Comparison of ENCODE assay signal across 1 cellular context in genomic region chr2:8138923-8139667, GRCh38.
TF ChIP-seq lines count a peak whose summit lies in the region.

No MANE protein-coding gene starts in this region.

TF ChIP-seq in HepG2, 621 proteins besides CTCF, POLR2A, EP300 and RAD21 (continued from another document and continues in another):
- TF ChIP-seq ZNF160 (CRISPR knock-in tag; IDR thresholded peaks at IDR 0.05) = no peak; the same call in 1 of the 2 replicates
- TF ChIP-seq POLR2G (IDR thresholded peaks at IDR 0.05; ENCODE audit: low read depth, low read length) = peak; percentile 67
- TF ChIP-seq, protein P1, sequence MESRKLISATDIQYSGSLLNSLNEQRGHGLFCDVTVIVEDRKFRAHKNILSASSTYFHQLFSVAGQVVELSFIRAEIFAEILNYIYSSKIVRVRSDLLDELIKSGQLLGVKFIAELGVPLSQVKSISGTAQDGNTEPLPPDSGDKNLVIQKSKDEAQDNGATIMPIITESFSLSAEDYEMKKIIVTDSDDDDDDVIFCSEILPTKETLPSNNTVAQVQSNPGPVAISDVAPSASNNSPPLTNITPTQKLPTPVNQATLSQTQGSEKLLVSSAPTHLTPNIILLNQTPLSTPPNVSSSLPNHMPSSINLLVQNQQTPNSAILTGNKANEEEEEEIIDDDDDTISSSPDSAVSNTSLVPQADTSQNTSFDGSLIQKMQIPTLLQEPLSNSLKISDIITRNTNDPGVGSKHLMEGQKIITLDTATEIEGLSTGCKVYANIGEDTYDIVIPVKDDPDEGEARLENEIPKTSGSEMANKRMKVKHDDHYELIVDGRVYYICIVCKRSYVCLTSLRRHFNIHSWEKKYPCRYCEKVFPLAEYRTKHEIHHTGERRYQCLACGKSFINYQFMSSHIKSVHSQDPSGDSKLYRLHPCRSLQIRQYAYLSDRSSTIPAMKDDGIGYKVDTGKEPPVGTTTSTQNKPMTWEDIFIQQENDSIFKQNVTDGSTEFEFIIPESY (CRISPR knock-in tag; IDR thresholded peaks at IDR 0.05) = no peak
- no peak for TF ChIP-seq ZFP62 (CRISPR knock-in tag; IDR thresholded peaks at IDR 0.05)
- TF ChIP-seq ZNF674 (CRISPR knock-in tag; IDR thresholded peaks at IDR 0.05; ENCODE audit: low read depth) = no peak
- peak; percentile 65; the same call in 1 of the 2 replicates for TF ChIP-seq ZFAT (CRISPR knock-in tag; conservative IDR thresholded peaks at IDR 0.05)
- no peak for TF ChIP-seq ZNF576 (CRISPR knock-in tag; IDR thresholded peaks at IDR 0.05)
- TF ChIP-seq MZF1 (CRISPR knock-in tag; IDR thresholded peaks at IDR 0.05; ENCODE audit: borderline replicate concordance) = no peak
- peak; percentile 76 for TF ChIP-seq HDAC2 (CRISPR knock-in tag; IDR thresholded peaks at IDR 0.05)
- TF ChIP-seq, protein P2, sequence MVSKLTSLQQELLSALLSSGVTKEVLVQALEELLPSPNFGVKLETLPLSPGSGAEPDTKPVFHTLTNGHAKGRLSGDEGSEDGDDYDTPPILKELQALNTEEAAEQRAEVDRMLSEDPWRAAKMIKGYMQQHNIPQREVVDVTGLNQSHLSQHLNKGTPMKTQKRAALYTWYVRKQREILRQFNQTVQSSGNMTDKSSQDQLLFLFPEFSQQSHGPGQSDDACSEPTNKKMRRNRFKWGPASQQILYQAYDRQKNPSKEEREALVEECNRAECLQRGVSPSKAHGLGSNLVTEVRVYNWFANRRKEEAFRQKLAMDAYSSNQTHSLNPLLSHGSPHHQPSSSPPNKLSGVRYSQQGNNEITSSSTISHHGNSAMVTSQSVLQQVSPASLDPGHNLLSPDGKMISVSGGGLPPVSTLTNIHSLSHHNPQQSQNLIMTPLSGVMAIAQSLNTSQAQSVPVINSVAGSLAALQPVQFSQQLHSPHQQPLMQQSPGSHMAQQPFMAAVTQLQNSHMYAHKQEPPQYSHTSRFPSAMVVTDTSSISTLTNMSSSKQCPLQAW (CRISPR knock-in tag; IDR thresholded peaks at IDR 0.05) = peak; percentile 54; the same call in 1 of the 2 replicates
- TF ChIP-seq RFX1 (IDR thresholded peaks at IDR 0.05) = no peak
- peak; percentile 100 for TF ChIP-seq RELA (CRISPR knock-in tag; IDR thresholded peaks at IDR 0.05)
- no peak for TF ChIP-seq PRMT3 (CRISPR knock-in tag; IDR thresholded peaks at IDR 0.05; ENCODE audit: borderline replicate concordance, low read depth)
- no peak for TF ChIP-seq ZNF713 (CRISPR knock-in tag; IDR thresholded peaks at IDR 0.05)
- TF ChIP-seq STAT6 (CRISPR knock-in tag; IDR thresholded peaks at IDR 0.05; ENCODE audit: borderline replicate concordance) = peak; percentile 95; the same call in 1 of the 2 replicates
- TF ChIP-seq ZNF513 (CRISPR knock-in tag; conservative IDR thresholded peaks at IDR 0.05) = no peak
- TF ChIP-seq, protein P3, sequence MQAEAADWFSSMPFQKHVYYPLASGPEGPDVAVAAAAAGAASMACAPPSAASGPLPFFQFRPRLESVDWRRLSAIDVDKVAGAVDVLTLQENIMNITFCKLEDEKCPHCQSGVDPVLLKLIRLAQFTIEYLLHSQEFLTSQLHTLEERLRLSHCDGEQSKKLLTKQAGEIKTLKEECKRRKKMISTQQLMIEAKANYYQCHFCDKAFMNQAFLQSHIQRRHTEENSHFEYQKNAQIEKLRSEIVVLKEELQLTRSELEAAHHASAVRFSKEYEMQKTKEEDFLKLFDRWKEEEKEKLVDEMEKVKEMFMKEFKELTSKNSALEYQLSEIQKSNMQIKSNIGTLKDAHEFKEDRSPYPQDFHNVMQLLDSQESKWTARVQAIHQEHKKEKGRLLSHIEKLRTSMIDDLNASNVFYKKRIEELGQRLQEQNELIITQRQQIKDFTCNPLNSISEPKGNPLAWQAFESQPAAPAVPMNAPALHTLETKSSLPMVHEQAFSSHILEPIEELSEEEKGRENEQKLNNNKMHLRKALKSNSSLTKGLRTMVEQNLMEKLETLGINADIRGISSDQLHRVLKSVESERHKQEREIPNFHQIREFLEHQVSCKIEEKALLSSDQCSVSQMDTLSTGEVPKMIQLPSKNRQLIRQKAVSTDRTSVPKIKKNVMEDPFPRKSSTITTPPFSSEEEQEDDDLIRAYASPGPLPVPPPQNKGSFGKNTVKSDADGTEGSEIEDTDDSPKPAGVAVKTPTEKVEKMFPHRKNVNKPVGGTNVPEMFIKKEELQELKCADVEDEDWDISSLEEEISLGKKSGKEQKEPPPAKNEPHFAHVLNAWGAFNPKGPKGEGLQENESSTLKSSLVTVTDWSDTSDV (CRISPR knock-in tag; IDR thresholded peaks at IDR 0.05) = no peak
- peak; percentile 58 for TF ChIP-seq PHF8 (CRISPR knock-in tag; IDR thresholded peaks at IDR 0.05)
- 0 out of 2 replicates have a peak, but pooled peaks have one; percentile 32 for TF ChIP-seq DNMT3B (CRISPR knock-in tag; conservative IDR thresholded peaks at IDR 0.05)
- TF ChIP-seq NFKB2 (CRISPR knock-in tag; IDR thresholded peaks at IDR 0.05; ENCODE audit: borderline replicate concordance) = 0 out of 2 replicates have a peak, but pooled peaks have one; percentile 69
- TF ChIP-seq, protein P4, sequence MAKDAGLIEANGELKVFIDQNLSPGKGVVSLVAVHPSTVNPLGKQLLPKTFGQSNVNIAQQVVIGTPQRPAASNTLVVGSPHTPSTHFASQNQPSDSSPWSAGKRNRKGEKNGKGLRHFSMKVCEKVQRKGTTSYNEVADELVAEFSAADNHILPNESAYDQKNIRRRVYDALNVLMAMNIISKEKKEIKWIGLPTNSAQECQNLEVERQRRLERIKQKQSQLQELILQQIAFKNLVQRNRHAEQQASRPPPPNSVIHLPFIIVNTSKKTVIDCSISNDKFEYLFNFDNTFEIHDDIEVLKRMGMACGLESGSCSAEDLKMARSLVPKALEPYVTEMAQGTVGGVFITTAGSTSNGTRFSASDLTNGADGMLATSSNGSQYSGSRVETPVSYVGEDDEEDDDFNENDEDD (CRISPR knock-in tag; IDR thresholded peaks at IDR 0.05; ENCODE audit: borderline replicate concordance) = peak; percentile 45; the same call in 1 of the 2 replicates
- peak; percentile 93 for TF ChIP-seq CREM (IDR thresholded peaks at IDR 0.05)
- no peak for TF ChIP-seq CREM (CRISPR knock-in tag; IDR thresholded peaks at IDR 0.05)
- 0 out of 2 replicates have a peak, but pooled peaks have one; percentile 25 for TF ChIP-seq ZFP37 (CRISPR knock-in tag; IDR thresholded peaks at IDR 0.05; ENCODE audit: borderline replicate concordance)
- TF ChIP-seq, protein P5, sequence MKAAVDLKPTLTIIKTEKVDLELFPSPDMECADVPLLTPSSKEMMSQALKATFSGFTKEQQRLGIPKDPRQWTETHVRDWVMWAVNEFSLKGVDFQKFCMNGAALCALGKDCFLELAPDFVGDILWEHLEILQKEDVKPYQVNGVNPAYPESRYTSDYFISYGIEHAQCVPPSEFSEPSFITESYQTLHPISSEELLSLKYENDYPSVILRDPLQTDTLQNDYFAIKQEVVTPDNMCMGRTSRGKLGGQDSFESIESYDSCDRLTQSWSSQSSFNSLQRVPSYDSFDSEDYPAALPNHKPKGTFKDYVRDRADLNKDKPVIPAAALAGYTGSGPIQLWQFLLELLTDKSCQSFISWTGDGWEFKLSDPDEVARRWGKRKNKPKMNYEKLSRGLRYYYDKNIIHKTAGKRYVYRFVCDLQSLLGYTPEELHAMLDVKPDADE (CRISPR knock-in tag; IDR thresholded peaks at IDR 0.05) = no peak
- 0 out of 2 replicates have a peak, but pooled peaks have one; percentile 44 for TF ChIP-seq SNAI1 (CRISPR knock-in tag; IDR thresholded peaks at IDR 0.05; ENCODE audit: borderline replicate concordance)
- TF ChIP-seq E2F1 (CRISPR knock-in tag; IDR thresholded peaks at IDR 0.05) = no peak
- TF ChIP-seq SPEN (CRISPR knock-in tag; IDR thresholded peaks at IDR 0.05; ENCODE audit: low read depth) = 0 out of 2 replicates have a peak, but pooled peaks have one; percentile 35
- no peak for TF ChIP-seq EEA1 (CRISPR knock-in tag; IDR thresholded peaks at IDR 0.05; ENCODE audit: borderline replicate concordance)
- TF ChIP-seq RFX5 (IDR thresholded peaks at IDR 0.05; ENCODE audit: low read depth, low read length) = no peak
- peak; percentile 92; the same call in 1 of the 2 replicates for TF ChIP-seq GATA4 (IDR thresholded peaks at IDR 0.05; ENCODE audit: borderline replicate concordance, low read depth)
- TF ChIP-seq, protein P6, sequence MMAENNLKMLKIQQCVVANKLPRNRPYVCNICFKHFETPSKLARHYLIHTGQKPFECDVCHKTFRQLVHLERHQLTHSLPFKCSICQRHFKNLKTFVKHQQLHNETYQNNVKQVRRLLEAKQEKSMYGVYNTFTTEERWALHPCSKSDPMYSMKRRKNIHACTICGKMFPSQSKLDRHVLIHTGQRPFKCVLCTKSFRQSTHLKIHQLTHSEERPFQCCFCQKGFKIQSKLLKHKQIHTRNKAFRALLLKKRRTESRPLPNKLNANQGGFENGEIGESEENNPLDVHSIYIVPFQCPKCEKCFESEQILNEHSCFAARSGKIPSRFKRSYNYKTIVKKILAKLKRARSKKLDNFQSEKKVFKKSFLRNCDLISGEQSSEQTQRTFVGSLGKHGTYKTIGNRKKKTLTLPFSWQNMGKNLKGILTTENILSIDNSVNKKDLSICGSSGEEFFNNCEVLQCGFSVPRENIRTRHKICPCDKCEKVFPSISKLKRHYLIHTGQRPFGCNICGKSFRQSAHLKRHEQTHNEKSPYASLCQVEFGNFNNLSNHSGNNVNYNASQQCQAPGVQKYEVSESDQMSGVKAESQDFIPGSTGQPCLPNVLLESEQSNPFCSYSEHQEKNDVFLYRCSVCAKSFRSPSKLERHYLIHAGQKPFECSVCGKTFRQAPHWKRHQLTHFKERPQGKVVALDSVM (CRISPR knock-in tag; IDR thresholded peaks at IDR 0.05) = 0 out of 2 replicates have a peak, but pooled peaks have one; percentile 11
- no peak for TF ChIP-seq ZNF737 (CRISPR knock-in tag; IDR thresholded peaks at IDR 0.05; ENCODE audit: borderline replicate concordance)
- no peak for TF ChIP-seq KLF13 (CRISPR knock-in tag; IDR thresholded peaks at IDR 0.05)
- TF ChIP-seq NR2F2 (IDR thresholded peaks at IDR 0.05; ENCODE audit: borderline replicate concordance, low read depth) = peak; percentile 91
- TF ChIP-seq TOPORS (CRISPR knock-in tag; IDR thresholded peaks at IDR 0.05) = no peak
- no peak for TF ChIP-seq ZNF180 (CRISPR knock-in tag; IDR thresholded peaks at IDR 0.05; ENCODE audit: borderline replicate concordance, low read depth)
- TF ChIP-seq, protein P7, sequence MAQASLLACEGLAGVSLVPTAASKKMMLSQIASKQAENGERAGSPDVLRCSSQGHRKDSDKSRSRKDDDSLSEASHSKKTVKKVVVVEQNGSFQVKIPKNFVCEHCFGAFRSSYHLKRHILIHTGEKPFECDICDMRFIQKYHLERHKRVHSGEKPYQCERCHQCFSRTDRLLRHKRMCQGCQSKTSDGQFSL (CRISPR knock-in tag; IDR thresholded peaks at IDR 0.05) = no peak
- 0 out of 2 replicates have a peak, but pooled peaks have one; percentile 53 for TF ChIP-seq ZFP82 (CRISPR knock-in tag; IDR thresholded peaks at IDR 0.05; ENCODE audit: borderline replicate concordance)
- TF ChIP-seq, protein P8, sequence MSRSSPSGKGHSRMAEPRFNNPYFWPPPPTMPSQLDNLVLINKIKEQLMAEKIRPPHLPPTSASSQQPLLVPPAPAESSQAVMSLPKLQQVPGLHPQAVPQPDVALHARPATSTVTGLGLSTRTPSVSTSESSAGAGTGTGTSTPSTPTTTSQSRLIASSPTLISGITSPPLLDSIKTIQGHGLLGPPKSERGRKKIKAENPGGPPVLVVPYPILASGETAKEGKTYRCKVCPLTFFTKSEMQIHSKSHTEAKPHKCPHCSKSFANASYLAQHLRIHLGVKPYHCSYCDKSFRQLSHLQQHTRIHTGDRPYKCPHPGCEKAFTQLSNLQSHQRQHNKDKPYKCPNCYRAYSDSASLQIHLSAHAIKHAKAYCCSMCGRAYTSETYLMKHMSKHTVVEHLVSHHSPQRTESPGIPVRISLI (CRISPR knock-in tag; IDR thresholded peaks at IDR 0.05; ENCODE audit: borderline replicate concordance) = peak; percentile 100
- peak; percentile 49; the same call in 1 of the 2 replicates for TF ChIP-seq ZNF232 (CRISPR knock-in tag; IDR thresholded peaks at IDR 0.05; ENCODE audit: borderline replicate concordance)
- TF ChIP-seq KDM4B (CRISPR knock-in tag; IDR thresholded peaks at IDR 0.05) = no peak
- peak; percentile 27; the same call in 1 of the 2 replicates for TF ChIP-seq GABPB1 (CRISPR knock-in tag; IDR thresholded peaks at IDR 0.05)
- peak; percentile 29; the same call in 1 of the 2 replicates for TF ChIP-seq MYC (CRISPR knock-in tag; IDR thresholded peaks at IDR 0.05; ENCODE audit: borderline replicate concordance)
- TF ChIP-seq ZNF816 (CRISPR knock-in tag; IDR thresholded peaks at IDR 0.05; ENCODE audit: borderline replicate concordance) = no peak
